ENCODE assay signal across 2 cellular contexts in the genomic region with DNA sequence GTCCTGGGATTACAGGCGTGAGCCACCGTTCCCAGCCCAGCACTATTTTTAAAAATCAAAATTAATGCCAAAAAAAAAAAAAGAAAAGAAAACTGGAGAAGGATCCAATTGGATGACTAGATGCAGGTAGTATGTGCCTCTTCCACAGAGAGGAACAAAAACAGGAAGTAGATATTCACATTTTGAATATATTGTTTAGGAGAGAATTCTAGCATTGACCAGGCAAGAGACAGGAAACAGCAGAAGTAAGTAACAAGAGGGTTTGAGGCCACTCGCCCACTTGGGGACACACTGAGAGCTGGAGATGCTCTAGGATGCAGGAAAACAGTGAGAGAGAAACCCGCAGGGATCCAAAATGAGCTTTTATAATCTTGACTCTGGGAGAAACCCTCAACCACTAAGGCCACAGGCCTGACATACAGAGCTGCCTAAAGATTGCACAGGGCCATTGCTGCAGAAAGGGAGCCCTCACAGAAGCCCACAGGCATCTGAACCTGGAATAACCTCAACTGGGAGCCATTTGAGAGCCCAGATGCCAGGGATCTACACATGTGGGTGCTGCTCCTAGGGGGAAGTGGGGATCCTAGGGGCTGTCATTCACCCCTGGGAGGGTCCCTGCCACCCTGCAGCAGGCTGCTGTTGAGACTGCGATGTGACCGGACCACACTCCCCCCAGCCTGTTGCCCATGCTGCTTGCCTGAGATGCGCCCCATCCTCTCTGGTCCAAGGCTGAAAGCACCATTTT.
TF ChIP-seq lines count a peak whose summit lies in the region.

No MANE protein-coding gene starts in this region.

TF ChIP-seq in SK-N-SH, 30 proteins besides CTCF, POLR2A, EP300 and RAD21 (continued from another document):
- TF ChIP-seq, protein P1, sequence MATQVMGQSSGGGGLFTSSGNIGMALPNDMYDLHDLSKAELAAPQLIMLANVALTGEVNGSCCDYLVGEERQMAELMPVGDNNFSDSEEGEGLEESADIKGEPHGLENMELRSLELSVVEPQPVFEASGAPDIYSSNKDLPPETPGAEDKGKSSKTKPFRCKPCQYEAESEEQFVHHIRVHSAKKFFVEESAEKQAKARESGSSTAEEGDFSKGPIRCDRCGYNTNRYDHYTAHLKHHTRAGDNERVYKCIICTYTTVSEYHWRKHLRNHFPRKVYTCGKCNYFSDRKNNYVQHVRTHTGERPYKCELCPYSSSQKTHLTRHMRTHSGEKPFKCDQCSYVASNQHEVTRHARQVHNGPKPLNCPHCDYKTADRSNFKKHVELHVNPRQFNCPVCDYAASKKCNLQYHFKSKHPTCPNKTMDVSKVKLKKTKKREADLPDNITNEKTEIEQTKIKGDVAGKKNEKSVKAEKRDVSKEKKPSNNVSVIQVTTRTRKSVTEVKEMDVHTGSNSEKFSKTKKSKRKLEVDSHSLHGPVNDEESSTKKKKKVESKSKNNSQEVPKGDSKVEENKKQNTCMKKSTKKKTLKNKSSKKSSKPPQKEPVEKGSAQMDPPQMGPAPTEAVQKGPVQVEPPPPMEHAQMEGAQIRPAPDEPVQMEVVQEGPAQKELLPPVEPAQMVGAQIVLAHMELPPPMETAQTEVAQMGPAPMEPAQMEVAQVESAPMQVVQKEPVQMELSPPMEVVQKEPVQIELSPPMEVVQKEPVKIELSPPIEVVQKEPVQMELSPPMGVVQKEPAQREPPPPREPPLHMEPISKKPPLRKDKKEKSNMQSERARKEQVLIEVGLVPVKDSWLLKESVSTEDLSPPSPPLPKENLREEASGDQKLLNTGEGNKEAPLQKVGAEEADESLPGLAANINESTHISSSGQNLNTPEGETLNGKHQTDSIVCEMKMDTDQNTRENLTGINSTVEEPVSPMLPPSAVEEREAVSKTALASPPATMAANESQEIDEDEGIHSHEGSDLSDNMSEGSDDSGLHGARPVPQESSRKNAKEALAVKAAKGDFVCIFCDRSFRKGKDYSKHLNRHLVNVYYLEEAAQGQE (IDR thresholded peaks at IDR 0.05; ENCODE audit: low read depth, low read length), result no peak

TF ChIP-seq in SK-N-SH treated with all-trans-retinoic acid at 6 μM for 48 hours, 23 proteins besides CTCF, POLR2A, EP300 and RAD21 (continued from another document):
- TF ChIP-seq GLIS3 (CRISPR knock-in tag; IDR thresholded peaks at IDR 0.05), result no peak
- TF ChIP-seq, protein P2, sequence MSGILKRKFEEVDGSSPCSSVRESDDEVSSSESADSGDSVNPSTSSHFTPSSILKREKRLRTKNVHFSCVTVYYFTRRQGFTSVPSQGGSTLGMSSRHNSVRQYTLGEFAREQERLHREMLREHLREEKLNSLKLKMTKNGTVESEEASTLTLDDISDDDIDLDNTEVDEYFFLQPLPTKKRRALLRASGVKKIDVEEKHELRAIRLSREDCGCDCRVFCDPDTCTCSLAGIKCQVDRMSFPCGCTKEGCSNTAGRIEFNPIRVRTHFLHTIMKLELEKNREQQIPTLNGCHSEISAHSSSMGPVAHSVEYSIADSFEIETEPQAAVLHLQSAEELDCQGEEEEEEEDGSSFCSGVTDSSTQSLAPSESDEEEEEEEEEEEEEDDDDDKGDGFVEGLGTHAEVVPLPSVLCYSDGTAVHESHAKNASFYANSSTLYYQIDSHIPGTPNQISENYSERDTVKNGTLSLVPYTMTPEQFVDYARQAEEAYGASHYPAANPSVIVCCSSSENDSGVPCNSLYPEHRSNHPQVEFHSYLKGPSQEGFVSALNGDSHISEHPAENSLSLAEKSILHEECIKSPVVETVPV (CRISPR knock-in tag; IDR thresholded peaks at IDR 0.05), result no peak
- TF ChIP-seq, protein P3, sequence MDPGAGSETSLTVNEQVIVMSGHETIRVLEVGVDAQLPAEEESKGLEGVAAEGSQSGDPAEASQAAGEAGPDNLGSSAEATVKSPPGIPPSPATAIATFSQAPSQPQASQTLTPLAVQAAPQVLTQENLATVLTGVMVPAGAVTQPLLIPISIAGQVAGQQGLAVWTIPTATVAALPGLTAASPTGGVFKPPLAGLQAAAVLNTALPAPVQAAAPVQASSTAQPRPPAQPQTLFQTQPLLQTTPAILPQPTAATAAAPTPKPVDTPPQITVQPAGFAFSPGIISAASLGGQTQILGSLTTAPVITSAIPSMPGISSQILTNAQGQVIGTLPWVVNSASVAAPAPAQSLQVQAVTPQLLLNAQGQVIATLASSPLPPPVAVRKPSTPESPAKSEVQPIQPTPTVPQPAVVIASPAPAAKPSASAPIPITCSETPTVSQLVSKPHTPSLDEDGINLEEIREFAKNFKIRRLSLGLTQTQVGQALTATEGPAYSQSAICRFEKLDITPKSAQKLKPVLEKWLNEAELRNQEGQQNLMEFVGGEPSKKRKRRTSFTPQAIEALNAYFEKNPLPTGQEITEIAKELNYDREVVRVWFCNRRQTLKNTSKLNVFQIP (CRISPR knock-in tag; IDR thresholded peaks at IDR 0.05; ENCODE audit: borderline replicate concordance, low read depth), result no peak
- TF ChIP-seq, protein P4, sequence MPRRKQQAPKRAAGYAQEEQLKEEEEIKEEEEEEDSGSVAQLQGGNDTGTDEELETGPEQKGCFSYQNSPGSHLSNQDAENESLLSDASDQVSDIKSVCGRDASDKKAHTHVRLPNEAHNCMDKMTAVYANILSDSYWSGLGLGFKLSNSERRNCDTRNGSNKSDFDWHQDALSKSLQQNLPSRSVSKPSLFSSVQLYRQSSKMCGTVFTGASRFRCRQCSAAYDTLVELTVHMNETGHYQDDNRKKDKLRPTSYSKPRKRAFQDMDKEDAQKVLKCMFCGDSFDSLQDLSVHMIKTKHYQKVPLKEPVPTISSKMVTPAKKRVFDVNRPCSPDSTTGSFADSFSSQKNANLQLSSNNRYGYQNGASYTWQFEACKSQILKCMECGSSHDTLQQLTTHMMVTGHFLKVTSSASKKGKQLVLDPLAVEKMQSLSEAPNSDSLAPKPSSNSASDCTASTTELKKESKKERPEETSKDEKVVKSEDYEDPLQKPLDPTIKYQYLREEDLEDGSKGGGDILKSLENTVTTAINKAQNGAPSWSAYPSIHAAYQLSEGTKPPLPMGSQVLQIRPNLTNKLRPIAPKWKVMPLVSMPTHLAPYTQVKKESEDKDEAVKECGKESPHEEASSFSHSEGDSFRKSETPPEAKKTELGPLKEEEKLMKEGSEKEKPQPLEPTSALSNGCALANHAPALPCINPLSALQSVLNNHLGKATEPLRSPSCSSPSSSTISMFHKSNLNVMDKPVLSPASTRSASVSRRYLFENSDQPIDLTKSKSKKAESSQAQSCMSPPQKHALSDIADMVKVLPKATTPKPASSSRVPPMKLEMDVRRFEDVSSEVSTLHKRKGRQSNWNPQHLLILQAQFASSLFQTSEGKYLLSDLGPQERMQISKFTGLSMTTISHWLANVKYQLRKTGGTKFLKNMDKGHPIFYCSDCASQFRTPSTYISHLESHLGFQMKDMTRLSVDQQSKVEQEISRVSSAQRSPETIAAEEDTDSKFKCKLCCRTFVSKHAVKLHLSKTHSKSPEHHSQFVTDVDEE (CRISPR knock-in tag; IDR thresholded peaks at IDR 0.05), result no peak
- TF ChIP-seq BACH2 (CRISPR knock-in tag; IDR thresholded peaks at IDR 0.05; ENCODE audit: borderline replicate concordance), result no peak
